ENCODE assay signal across 8 cellular contexts in the genomic region with DNA sequence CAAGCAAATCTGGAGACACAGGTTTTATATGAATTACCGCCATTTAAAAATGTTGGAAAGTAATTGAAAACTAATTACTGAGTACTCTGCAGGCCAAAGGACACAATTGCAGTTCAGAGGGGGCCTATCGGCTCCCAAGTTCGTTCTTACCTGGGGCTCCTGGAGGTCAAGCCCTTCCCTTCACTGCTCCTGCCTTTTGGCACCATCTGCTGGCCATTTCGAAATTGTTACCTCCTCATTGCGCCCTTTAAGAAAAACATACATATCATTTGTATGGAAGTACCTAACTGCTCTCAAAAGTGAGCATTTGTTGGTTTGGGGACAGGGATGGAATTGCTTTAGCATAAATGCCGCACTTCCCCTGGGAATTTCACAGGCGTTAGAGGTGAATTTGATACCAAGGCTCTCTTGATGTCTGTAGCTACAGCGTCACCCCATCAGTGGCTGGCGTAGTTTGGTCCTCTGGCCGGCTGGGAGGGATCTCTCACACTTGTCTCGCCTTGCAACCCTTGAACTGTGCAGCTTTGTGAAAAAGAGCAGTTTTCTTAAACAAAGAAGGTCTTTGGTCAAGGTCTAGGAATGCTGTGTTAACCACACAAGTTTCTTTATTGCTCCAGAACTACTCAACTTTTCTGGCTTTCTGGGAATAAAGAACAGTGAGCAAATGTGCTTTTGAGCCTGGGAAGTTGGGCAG.
A peak's percentile ranks its signal among the peaks of the same experiment; 100 is the strongest.
DNase-seq lines count a peak whose midpoint lies in the region; ATAC-seq, FAIRE-seq and TF ChIP-seq lines count a peak whose summit lies in the region.

No MANE protein-coding gene starts in this region.

- no peak overlapping the region for H3K4me3 Mint-ChIP-seq in activated naive CD8-positive, alpha-beta T cell treated with anti-CD3 and anti-CD28 coated beads for 36 hours

- peak in 5 of 7 experiments; percentile 17 to 66 (median 63) for TF ChIP-seq CTCF in stomach (IDR thresholded peaks at IDR 0.05)

- H3K27me3 Mint-ChIP-seq in activated naive CD8-positive, alpha-beta T cell treated with anti-CD3 and anti-CD28 coated beads for 36 hours = peaks cover 25% of the 10 kb centered on the region

- H3K4me1 Mint-ChIP-seq in activated naive CD8-positive, alpha-beta T cell treated with anti-CD3 and anti-CD28 coated beads for 36 hours = no peaks in the 10 kb centered on the region

- FAIRE-seq in H54 (lab: Jason Lieb, UNC) = peak; percentile 90

- 38 to 54% (median 46%) methylated on average over 9 to 11 of the region's 11 CpGs for WGBS in stomach, 5 donors

- peaks cover 7% of the 10 kb centered on the region for H3K9me3 Mint-ChIP-seq in activated naive CD8-positive, alpha-beta T cell treated with anti-CD3 and anti-CD28 coated beads for 36 hours

- H3K27ac Mint-ChIP-seq in activated naive CD8-positive, alpha-beta T cell treated with anti-CD3 and anti-CD28 coated beads for 36 hours = no peak overlapping the region

- H3K9me3 ChIP-seq in stomach = no peaks in the 10 kb centered on the region

- H3K4me1 ChIP-seq in stomach = peaks cover 0 to 7% (median 2%) of the 10 kb centered on the region in 4 donors

- no peak for ATAC-seq in HG03175 (IDR thresholded peaks at IDR 0.05; ENCODE audit: unreplicated experiment)

- peaks cover 9 to 63% (median 50%) of the 10 kb centered on the region in 4 donors for H3K36me3 ChIP-seq in stomach

- intact Hi-C loops in stomach (cut with DNase I; ENCODE audit: low total_unique reads) = no loop called here

- H3K36me3 Mint-ChIP-seq in activated naive CD8-positive, alpha-beta T cell treated with anti-CD3 and anti-CD28 coated beads for 36 hours = peaks cover 3% of the 10 kb centered on the region

- TF ChIP-seq POLR2A in H54 (IDR thresholded peaks at IDR 0.05; ENCODE audit: low read depth, low read length) (no peak), stomach (IDR thresholded peaks at IDR 0.05) (no peak)

- DNase-seq in activated CD4-positive, alpha-beta T cell treated with anti-CD3 and anti-CD28 coated beads for 48 hours = peak; percentile 56
- no peak for DNase-seq in activated CD4-positive, alpha-beta T cell treated with anti-CD3 and anti-CD28 coated beads, Interleukin-2, amount 50 U/mL, for 1 hour
- DNase-seq in H54 (ENCODE audit: insufficient read length, low spot score) (peak; percentile 19), NCI-H1105 (lab: John Stamatoyannopoulos, UW) (peak; percentile 28), islet precursor cell (peak; percentile 74), stomach (peak; percentile 64)
- peak; percentile 21 for DNase-seq in activated naive CD8-positive, alpha-beta T cell treated with anti-CD3 and anti-CD28 coated beads for 36 hours

- H3K27me3 ChIP-seq in stomach = no peaks in the 10 kb centered on the region

- no peak for TF ChIP-seq EP300 in stomach (IDR thresholded peaks at IDR 0.05)

- peak overlapping the region in 1 of 5 donors; percentile 17 for H3K27ac ChIP-seq in stomach

- H3K4me3 ChIP-seq in stomach = no peak overlapping the region
